18 cellular contexts compared by ENCODE assay signal in the genomic region with DNA sequence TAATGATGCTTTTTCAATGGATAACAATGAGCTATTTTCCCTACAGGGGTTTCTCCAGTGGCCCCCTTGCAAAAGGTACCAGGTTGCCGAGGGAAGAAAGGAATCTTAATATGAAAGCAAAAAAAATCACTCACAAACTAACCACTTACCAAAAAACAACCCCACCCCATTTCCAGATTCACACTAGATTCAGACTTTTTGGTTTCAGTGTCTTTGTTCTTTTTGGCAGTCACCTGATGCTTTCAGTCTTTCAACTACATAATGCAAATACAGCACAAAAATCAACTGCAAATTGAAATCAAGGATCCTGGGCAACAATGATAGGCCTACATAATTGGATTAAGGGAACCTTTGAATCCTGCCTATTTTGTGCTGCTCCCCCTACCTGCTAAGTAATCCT.
DNase-seq lines count a peak whose midpoint lies in the region; ATAC-seq and TF ChIP-seq lines count a peak whose summit lies in the region.
"Had no signal": no experiment of that assay in that cellular context is flagged by ENCODE, and none has a peak within 500 bp of the region (broad histone marks: within the 10 kb centered on the region; RNA-seq: fewer than 3 reads in every experiment).

No MANE protein-coding gene starts in this region.

- peaks cover 7% of the 10 kb centered on the region; the same call in 1 of the 2 replicates for H3K27me3 ChIP-seq in GM23338 (ENCODE audit: insufficient read depth)
- no peaks in the 10 kb centered on the region for H3K27me3 ChIP-seq in neural progenitor cell
- no peaks in the 10 kb centered on the region for H3K27me3 ChIP-seq in heart right ventricle
- H3K27me3 ChIP-seq in hepatocyte: no peaks in the 10 kb centered on the region
- H3K27me3 ChIP-seq: esophagus muscularis mucosa, vagina had no signal

- peaks cover 12% of the 10 kb centered on the region for H3K4me1 Mint-ChIP-seq in activated T-cell treated with anti-CD3 and anti-CD28 coated beads, Interleukin-2, amount 50 U/mL, for 72 hours (ENCODE audit: low read depth)
- H3K4me1 Mint-ChIP-seq in GM23338 (peaks cover 65% of the 10 kb centered on the region), neural progenitor cell (peaks cover 8% of the 10 kb centered on the region)

- H3K4me3 ChIP-seq in GM23338: no peak overlapping the region
- H3K4me3 ChIP-seq in neural progenitor cell: no peak overlapping the region
- H3K4me3 ChIP-seq in heart right ventricle: no peak overlapping the region
- no peak overlapping the region for H3K4me3 ChIP-seq in hepatocyte
- H3K4me3 ChIP-seq: esophagus muscularis mucosa, lower lobe of right lung, vagina had no signal

- no peaks in the 10 kb centered on the region for H4K20me1 ChIP-seq in GM23338 (replicated peaks; ENCODE audit: insufficient read depth)
- no peaks in the 10 kb centered on the region for H4K20me1 ChIP-seq in neural progenitor cell (ENCODE audit: low read depth)
- no peaks in the 10 kb centered on the region for H4K20me1 ChIP-seq in hepatocyte (ENCODE audit: insufficient read depth, poor library complexity, severe bottlenecking)

- no peak overlapping the region for H3K4me3 Mint-ChIP-seq in activated T-cell treated with anti-CD3 and anti-CD28 coated beads, Interleukin-2, amount 50 U/mL, for 72 hours
- H3K4me3 Mint-ChIP-seq in GM23338 (no peak overlapping the region), neural progenitor cell (no peak overlapping the region)

- no peaks in the 10 kb centered on the region for H3K9me3 Mint-ChIP-seq in activated T-cell treated with anti-CD3 and anti-CD28 coated beads, Interleukin-2, amount 50 U/mL, for 72 hours
- no peaks in the 10 kb centered on the region for H3K9me3 Mint-ChIP-seq in GM23338
- no peaks in the 10 kb centered on the region for H3K9me3 Mint-ChIP-seq in neural progenitor cell

- no peaks in the 10 kb centered on the region for H3K79me2 ChIP-seq in GM23338 (replicated peaks; ENCODE audit: insufficient read depth)
- H3K79me2 ChIP-seq in neural progenitor cell (ENCODE audit: low read depth): no peaks in the 10 kb centered on the region
- H3K79me2 ChIP-seq in hepatocyte: no peaks in the 10 kb centered on the region

- no peak overlapping the region for H3K27ac ChIP-seq in GM23338 (ENCODE audit: low read depth)
- no peak overlapping the region for H3K27ac ChIP-seq in neural progenitor cell
- no peak overlapping the region for H3K27ac ChIP-seq in heart right ventricle
- H3K27ac ChIP-seq in hepatocyte: no peak overlapping the region
- H3K27ac ChIP-seq: esophagus muscularis mucosa, lower lobe of right lung, RWPE1, vagina, WERI-Rb-1 had no signal

- WGBS in heart right ventricle, 2 donors: 91 to 92% methylated on average over 1 of the region's 1 CpG
- WGBS in hepatocyte (ENCODE audit: low lambda C conversion rate, missing lambda C conversion rate): 81% methylated on average over 1 of the region's 1 CpG

- H3K9me3 ChIP-seq in neural progenitor cell (ENCODE audit: low read depth): no peaks in the 10 kb centered on the region
- H3K9me3 ChIP-seq in heart right ventricle: no peaks in the 10 kb centered on the region
- no peaks in the 10 kb centered on the region for H3K9me3 ChIP-seq in hepatocyte (ENCODE audit: low read depth)
- H3K9me3 ChIP-seq: esophagus muscularis mucosa, lower lobe of right lung, vagina had no signal

- ATAC-seq in activated T-cell treated with anti-CD3 and anti-CD28 coated beads, Interleukin-2, amount 50 U/mL, for 72 hours (replicated peaks in 1 of 2): no peak
- ATAC-seq in GM23338: no peak
- no peak for ATAC-seq in heart right ventricle
- no peak for ATAC-seq in GM21360 (IDR thresholded peaks at IDR 0.05; ENCODE audit: unreplicated experiment)
- ATAC-seq: HepG2, lower lobe of right lung had no signal

- H3K9ac ChIP-seq in neural progenitor cell: no peak overlapping the region

- TF ChIP-seq CTCF in GM23338 (conservative IDR thresholded peaks at IDR 0.05; ENCODE audit: low read depth in 2 of 2): peak; percentile 9 to 17; a peak in 1 of 4 replicates
- TF ChIP-seq CTCF in neural progenitor cell (IDR thresholded peaks at IDR 0.05): peak; percentile 23
- no peak for TF ChIP-seq CTCF in heart right ventricle (IDR thresholded peaks at IDR 0.05)
- TF ChIP-seq CTCF in hepatocyte (IDR thresholded peaks at IDR 0.05; ENCODE audit: poor library complexity): no peak

- 0 out of 2 replicates have a peak overlapping the region, but pooled peaks have one; percentile 3 for H3K4me2 ChIP-seq in GM23338
- peak overlapping the region; percentile 17 for H3K4me2 ChIP-seq in neural progenitor cell
- H3K4me2 ChIP-seq in hepatocyte: no peak overlapping the region

- H3K27me3 Mint-ChIP-seq in activated T-cell treated with anti-CD3 and anti-CD28 coated beads, Interleukin-2, amount 50 U/mL, for 72 hours (ENCODE audit: low read depth): no peaks in the 10 kb centered on the region
- H3K27me3 Mint-ChIP-seq in GM23338 (ENCODE audit: insufficient read depth, low read depth, poor library complexity) (peaks cover 8% of the 10 kb centered on the region), neural progenitor cell (ENCODE audit: insufficient read depth, low read depth) (peaks cover 3% of the 10 kb centered on the region)

- H2AFZ ChIP-seq in GM23338 (no peak overlapping the region), neural progenitor cell (replicated peaks) (no peak overlapping the region), hepatocyte (no peak overlapping the region)

- H3K9me2 ChIP-seq in GM23338 (ENCODE audit: insufficient read depth) (no peaks in the 10 kb centered on the region), hepatocyte (replicated peaks; ENCODE audit: insufficient read depth) (no peaks in the 10 kb centered on the region)

- intact Hi-C loops in heart right ventricle (cut with DNase I): loop anchor here in 1 of 10 donors (10.0 kb wide), 1 partner anchor 54 kb away; no protein-coding TSS in a partner anchor

- H3K4me1 ChIP-seq in GM23338 (ENCODE audit: insufficient read depth) (peaks cover 68% of the 10 kb centered on the region), neural progenitor cell (peaks cover 8% of the 10 kb centered on the region), heart right ventricle (no peaks in the 10 kb centered on the region), hepatocyte (ENCODE audit: insufficient read depth) (no peaks in the 10 kb centered on the region)
- H3K4me1 ChIP-seq: lower lobe of right lung, vagina had no signal

- no peaks in the 10 kb centered on the region for H3K36me3 Mint-ChIP-seq in activated T-cell treated with anti-CD3 and anti-CD28 coated beads, Interleukin-2, amount 50 U/mL, for 72 hours (ENCODE audit: insufficient read depth in 2 of 2)
- H3K36me3 Mint-ChIP-seq in GM23338 (ENCODE audit: low read depth): no peaks in the 10 kb centered on the region; the same call in 2 of the 3 replicates
- H3K36me3 Mint-ChIP-seq in neural progenitor cell: no peaks in the 10 kb centered on the region

- DNase-seq in activated T-cell treated with anti-CD3 and anti-CD28 coated beads, Interleukin-2, amount 50 U/mL, for 72 hours: no peak
- DNase-seq in activated T-cell treated with anti-CD3 and anti-CD28 coated beads for 4 hours (no peak), GM23338 (ENCODE audit: low spot score) (no peak), NCI-H1105 (lab: John Stamatoyannopoulos, UW) (peak; percentile 51), neural progenitor cell (ENCODE audit: low spot score) (peak; percentile 36), heart right ventricle (no peak), hepatocyte (ENCODE audit: low spot score) (no peak)
- DNase-seq: H7; lower lobe of right lung; NCI-H2081 treated with DMSO at 0.1 percent for 48 hours; stimulated activated CD4-positive, alpha-beta T cell treated with anti-CD3 and anti-CD28 coated beads, Interleukin-2, amount 100 ng/mL, for 48 hours; SW 1271; WERI-Rb-1 had no signal

- peak overlapping the region; percentile 25 for H3K27ac Mint-ChIP-seq in activated T-cell treated with anti-CD3 and anti-CD28 coated beads, Interleukin-2, amount 50 U/mL, for 72 hours
- no peak overlapping the region for H3K27ac Mint-ChIP-seq in GM23338
- no peak overlapping the region for H3K27ac Mint-ChIP-seq in neural progenitor cell

- H3K36me3 ChIP-seq in GM23338 (ENCODE audit: insufficient read depth): no peaks in the 10 kb centered on the region
- H3K36me3 ChIP-seq in neural progenitor cell: no peaks in the 10 kb centered on the region
- H3K36me3 ChIP-seq in heart right ventricle: no peaks in the 10 kb centered on the region
- no peaks in the 10 kb centered on the region for H3K36me3 ChIP-seq in hepatocyte (replicated peaks; ENCODE audit: insufficient read depth, low read depth)
- H3K36me3 ChIP-seq: esophagus muscularis mucosa, lower lobe of right lung, vagina, WERI-Rb-1 had no signal

- no peaks in the 10 kb centered on the region for H3F3A ChIP-seq in GM23338 (replicated peaks; ENCODE audit: low read depth)
- no peaks in the 10 kb centered on the region for H3F3A ChIP-seq in neural progenitor cell (ENCODE audit: low read depth)

TF ChIP-seq in GM23338, 12 proteins besides CTCF, POLR2A, EP300 and RAD21 (continues in another document):
- no peak for TF ChIP-seq CREB1 (CRISPR knock-in tag; IDR thresholded peaks at IDR 0.05; ENCODE audit: low read depth)
- no peak for TF ChIP-seq EZH2phosphoT487 (IDR thresholded peaks at IDR 0.05; ENCODE audit: unreplicated experiment)
- TF ChIP-seq NANOG (IDR thresholded peaks at IDR 0.05; ENCODE audit: borderline replicate concordance): no peak

Comparison
In these comparisons a context has a peak if more than half of its experiments do, and no peak if none do; other contexts are left out.
1. DNase-seq: peak in NCI-H1105 (single experiment) and neural progenitor cell (single experiment); none in activated T-cell treated with anti-CD3 and anti-CD28 coated beads, Interleukin-2, amount 50 U/mL, for 72 hours (0 of 2), activated T-cell treated with anti-CD3 and anti-CD28 coated beads for 4 hours (single experiment), GM23338 (single experiment), heart right ventricle (0 of 2) and hepatocyte (single experiment).
2. CTCF ChIP-seq: peak in GM23338 (2 of 2) and neural progenitor cell (single experiment); none in heart right ventricle (0 of 9) and hepatocyte (single experiment).